8 cellular contexts compared by ENCODE assay signal in genomic region chr15:35444557-35445204, GRCh38.
DNase-seq lines count a peak whose midpoint lies in the region; ATAC-seq and TF ChIP-seq lines count a peak whose summit lies in the region.

No MANE protein-coding gene starts in this region.

- H3K4me3 Mint-ChIP-seq in activated T-helper 17 cell treated with anti-CD3 and anti-CD28 coated beads, Interleukin-2, amount 50 U/mL, for 72 hours = no peak overlapping the region

- H3K4me1 Mint-ChIP-seq in activated T-helper 17 cell treated with anti-CD3 and anti-CD28 coated beads, Interleukin-2, amount 50 U/mL, for 72 hours = no peaks in the 10 kb centered on the region

- H3K36me3 Mint-ChIP-seq in activated T-helper 17 cell treated with anti-CD3 and anti-CD28 coated beads, Interleukin-2, amount 50 U/mL, for 72 hours (ENCODE audit: low read depth) = peaks cover 11% of the 10 kb centered on the region

- in situ Hi-C loops in G401 (cut with HindIII; ENCODE audit: low sequenced_read_pairs) = loop anchor here (25.0 kb wide), 1 partner anchor 107 kb away; no protein-coding TSS in a partner anchor

- no peak overlapping the region for H3K27ac Mint-ChIP-seq in activated T-helper 17 cell treated with anti-CD3 and anti-CD28 coated beads, Interleukin-2, amount 50 U/mL, for 72 hours

- DNase-seq in G401 (ENCODE audit: low spot score) (peak; percentile 64), MV-4-11 (lab: John Stamatoyannopoulos, UW) (peak; percentile 10), astrocyte of the hippocampus (ENCODE audit: low read depth, low spot score) (peak; percentile 72), kidney tubule cell (ENCODE audit: low spot score) (peak; percentile 61), NCI-H226 (no peak)
- no peak for DNase-seq in activated T-cell treated with anti-CD3 and anti-CD28 coated beads, Interleukin-2, amount 50 U/mL, for 1 hour

- peak; percentile 92 for TF ChIP-seq CTCF in 22Rv1 (IDR thresholded peaks at IDR 0.05)

- H3K9me3 Mint-ChIP-seq in activated T-helper 17 cell treated with anti-CD3 and anti-CD28 coated beads, Interleukin-2, amount 50 U/mL, for 72 hours = no peaks in the 10 kb centered on the region

- H3K27ac ChIP-seq in 22Rv1 = no peak overlapping the region

- no peak for ATAC-seq in activated T-helper 17 cell treated with anti-CD3 and anti-CD28 coated beads, Interleukin-2, amount 50 U/mL, for 72 hours (replicated peaks)

- no peaks in the 10 kb centered on the region for H3K27me3 Mint-ChIP-seq in activated T-helper 17 cell treated with anti-CD3 and anti-CD28 coated beads, Interleukin-2, amount 50 U/mL, for 72 hours

Comparison
In these comparisons a context has a peak if more than half of its experiments do, and no peak if none do; other contexts are left out.
1. DNase-seq: peak in G401 (single experiment), MV-4-11 (single experiment), astrocyte of the hippocampus (single experiment) and kidney tubule cell (single experiment); none in activated T-cell treated with anti-CD3 and anti-CD28 coated beads, Interleukin-2, amount 50 U/mL, for 1 hour (single experiment) and NCI-H226 (single experiment).